In genomic region chr17:29292071-29292991, GRCh38 we compare ENCODE assay signal across 8 cellular contexts. TPM values are rescaled to one million over a fixed set of nuclear protein-coding genes. Genes with fewer than 3 reads are reported as not detected.
A peak's percentile ranks its signal among the peaks of the same experiment; 100 is the strongest.
DNase-seq lines count a peak whose midpoint lies in the region; ATAC-seq and TF ChIP-seq lines count a peak whose summit lies in the region.

No MANE protein-coding gene starts in this region.

- H3K4me1 ChIP-seq in mammary epithelial cell (ENCODE audit: insufficient read depth, low read length) (peaks cover 9% of the 10 kb centered on the region), smooth muscle cell (ENCODE audit: low read depth) (peaks cover 14% of the 10 kb centered on the region)

- H4K20me1 ChIP-seq in mammary epithelial cell (ENCODE audit: insufficient read depth, low read length): peaks cover 18% of the 10 kb centered on the region
- peaks cover 55% of the 10 kb centered on the region for H4K20me1 ChIP-seq in smooth muscle cell (ENCODE audit: low read depth)

- H3F3A ChIP-seq in smooth muscle cell (ENCODE audit: low read depth): peaks cover 9% of the 10 kb centered on the region

- TSS peak; percentile 6 for BruUV-seq in mammary epithelial cell (replicated peaks; lab: Mats Ljungman, UMichigan)

- peaks cover 4% of the 10 kb centered on the region for H3K36me3 ChIP-seq in mammary epithelial cell (ENCODE audit: insufficient read depth, low read length)
- peaks cover 5% of the 10 kb centered on the region for H3K36me3 ChIP-seq in smooth muscle cell (ENCODE audit: low read depth)

- CTCF ChIA-PET in mammary epithelial cell (lab: Charles Lee; ENCODE audit: low non-redundant PET): no interaction called here

- peaks cover 63 to 64% of the 10 kb centered on the region in 2 donors for H3K4me1 Mint-ChIP-seq in immature natural killer cell

- ATAC-seq in GM21825 (IDR thresholded peaks at IDR 0.05; ENCODE audit: unreplicated experiment): no peak
- no peak for ATAC-seq in GM18517 (IDR thresholded peaks at IDR 0.05; ENCODE audit: unreplicated experiment)

- peaks cover under 1 to 7% (median 2%) of the 10 kb centered on the region in 3 donors for H3K36me3 Mint-ChIP-seq in immature natural killer cell

- H3K4me2 ChIP-seq in mammary epithelial cell (ENCODE audit: insufficient read depth, low read depth, low read length) (peak overlapping the region; percentile 99), smooth muscle cell (peak overlapping the region; percentile 86)

- H3K4me3 Mint-ChIP-seq in immature natural killer cell: peak overlapping the region; percentile 98 to 100 (median 100)

- dilution Hi-C loops in mammary epithelial cell (cut with HindIII; ENCODE audit: low sequenced_read_pairs): no loop called here

- H3K27me3 Mint-ChIP-seq in immature natural killer cell (ENCODE audit: low read depth in 3 of 3): peaks cover 11 to 20% (median 16%) of the 10 kb centered on the region in 3 donors

- peak overlapping the region; percentile 13 for H2AFZ ChIP-seq in mammary epithelial cell (ENCODE audit: low read depth, low read length)
- H2AFZ ChIP-seq in smooth muscle cell (ENCODE audit: low read depth): no peak overlapping the region

- 2% methylated on average over 11 of the region's 77 CpGs for WGBS in mammary epithelial cell (ENCODE audit: low coverage, missing lambda C conversion rate)
- under 1% methylated on average over 23 of the region's 77 CpGs for WGBS in smooth muscle cell (ENCODE audit: low lambda C conversion rate)

- no peak for TF ChIP-seq CTCF in WI38 (IDR thresholded peaks at IDR 0.05; ENCODE audit: low read depth, low read length)
- TF ChIP-seq CTCF in mammary epithelial cell (conservative IDR thresholded peaks at IDR 0.05 in 1 of 2, IDR thresholded peaks at IDR 0.05 in 1 of 2; ENCODE audit: extremely low read depth in 1 of 2, insufficient read depth in 1 of 2, low read depth in 1 of 2, low read length in 2 of 2): no peak
- no peak for TF ChIP-seq CTCF in smooth muscle cell (IDR thresholded peaks at IDR 0.05; ENCODE audit: borderline replicate concordance, insufficient read depth, poor library complexity, severe bottlenecking)

- DNase-seq in Kasumi-1 (lab: John Stamatoyannopoulos, UW): peak; percentile 24 to 32
- peak; percentile 47 for DNase-seq in mammary epithelial cell
- DNase-seq in immature natural killer cell: peak; percentile 55 to 62 (median 56)
- peak; percentile 40 for DNase-seq in smooth muscle cell (lab: John Stamatoyannopoulos, UW; ENCODE audit: unreplicated experiment)

- H3K9ac ChIP-seq in mammary epithelial cell (ENCODE audit: insufficient read depth, low read length) (peak overlapping the region; percentile 87), smooth muscle cell (ENCODE audit: low read depth) (peak overlapping the region; percentile 95)

- peak overlapping the region; percentile 73 for H3K27ac ChIP-seq in mammary epithelial cell (ENCODE audit: insufficient read depth, low read depth, low read length)
- peak overlapping the region; percentile 89 for H3K27ac ChIP-seq in smooth muscle cell (ENCODE audit: low read depth)

- H3K27ac Mint-ChIP-seq in immature natural killer cell: peak overlapping the region; percentile 86 to 97 (median 92)

- H3K9me3 Mint-ChIP-seq in immature natural killer cell: no peaks in the 10 kb centered on the region

- intact Hi-C loops in mammary epithelial cell (cut with micrococcal nuclease): loop anchor here (5.0 kb wide), 1 partner anchor 50 kb away; no protein-coding TSS in a partner anchor

- H3K79me2 ChIP-seq in mammary epithelial cell (ENCODE audit: insufficient read depth, low read length): peaks cover 65% of the 10 kb centered on the region
- peaks cover 59% of the 10 kb centered on the region for H3K79me2 ChIP-seq in smooth muscle cell (ENCODE audit: low read depth)

- in situ Hi-C loops in mammary epithelial cell (cut with MboI; ENCODE audit: low sequenced_read_pairs in 2 of 2): no loop called here

- H3K9me3 ChIP-seq in mammary epithelial cell (replicated peaks; ENCODE audit: insufficient read depth, low read length) (no peaks in the 10 kb centered on the region), smooth muscle cell (replicated peaks; ENCODE audit: low read depth) (no peaks in the 10 kb centered on the region)

- H3K27me3 ChIP-seq in mammary epithelial cell (ENCODE audit: insufficient read depth, low read length): no peaks in the 10 kb centered on the region
- no peaks in the 10 kb centered on the region for H3K27me3 ChIP-seq in smooth muscle cell (ENCODE audit: low read depth)

- peak overlapping the region; percentile 87 for H3K4me3 ChIP-seq in GM08714 (ENCODE audit: low read length)
- peak overlapping the region; percentile 99 for H3K4me3 ChIP-seq in WI38 (ENCODE audit: low read depth, low read length)
- H3K4me3 ChIP-seq in mammary epithelial cell (replicated peaks in 1 of 3; ENCODE audit: insufficient read depth in 1 of 3, low read depth in 2 of 3, low read length in 3 of 3): peak overlapping the region; percentile 82 to 95 (median 93)
- peak overlapping the region; percentile 84 for H3K4me3 ChIP-seq in smooth muscle cell

RNA-seq across cellular contexts. Expression of gene NUFIP2, which starts 1.6 kb away (rescaled TPM):
- 10 to 100 TPM; 57.2 to 72.3 TPM for total RNA-seq in mammary epithelial cell
- polyA plus RNA-seq in mammary epithelial cell: 25.4 TPM
- polyA minus RNA-seq in mammary epithelial cell: 29.4 TPM
- 10 to 100 TPM in 2 of 3 donors, 1 to 10 TPM in 1; 8.6 to 17.2 (median 11.9) TPM for polyA plus RNA-seq in immature natural killer cell
- total RNA-seq in smooth muscle cell: 50.3 and 61.2 TPM in 2 replicates
- 8.3 and 8.9 TPM in 2 replicates for polyA plus RNA-seq in smooth muscle cell

RNA-seq across cellular contexts. Expression of gene CRYBA1, which starts 45.7 kb away (rescaled TPM):
- total RNA-seq in mammary epithelial cell (not detected), smooth muscle cell (not detected in 2 replicates)
- polyA plus RNA-seq in mammary epithelial cell (not detected), immature natural killer cell (not detected), smooth muscle cell (not detected in 2 replicates)
- polyA minus RNA-seq in mammary epithelial cell: not detected
